ENCODE assay signal across 11 cellular contexts in the genomic region with DNA sequence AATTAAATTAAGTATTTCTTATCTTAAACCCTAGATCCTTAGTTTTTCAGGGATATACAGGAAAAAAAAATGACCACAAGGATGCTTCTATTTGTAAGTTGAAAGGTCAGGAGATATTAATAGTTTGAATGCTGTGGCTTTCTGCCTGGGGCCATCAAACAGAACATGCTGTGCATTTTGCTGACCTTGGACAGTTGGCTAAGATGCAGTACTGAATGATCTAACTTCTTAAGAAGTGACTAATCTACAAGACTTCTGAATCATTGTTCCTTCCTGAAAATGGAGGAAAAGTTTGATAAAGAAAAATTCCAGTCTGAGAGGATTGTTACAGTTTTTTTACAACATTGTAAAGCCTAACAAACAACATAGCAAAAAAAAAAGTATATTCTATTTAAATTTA.
DNase-seq lines count a peak whose midpoint lies in the region; ATAC-seq, FAIRE-seq and TF ChIP-seq lines count a peak whose summit lies in the region.
"Had no signal": no experiment of that assay in that cellular context is flagged by ENCODE, and none has a peak within 500 bp of the region (broad histone marks: within the 10 kb centered on the region; RNA-seq: fewer than 3 reads in every experiment).

No MANE protein-coding gene starts in this region.

- no peak for TF ChIP-seq RAD21 in K562 (CRISPR knock-in tag; conservative IDR thresholded peaks at IDR 0.05 in 1 of 2, IDR thresholded peaks at IDR 0.05 in 1 of 2)

- no peak for TF ChIP-seq POLR2A in K562 (conservative IDR thresholded peaks at IDR 0.05)
- no peak for TF ChIP-seq POLR2A in tibial nerve (IDR thresholded peaks at IDR 0.05)

- POLR2A ChIA-PET in K562 (lab: Yijun Ruan, JAX): interaction anchor here (0.7 kb wide), 1 partner anchor 26 kb away, joined by 3 read pairs; no protein-coding TSS in a partner anchor
- POLR2A ChIA-PET in activated CD4-positive, alpha-beta T cell treated with anti-CD3 and anti-CD28 coated beads, Interleukin-2, amount 10 ng/mL, durations not matched to agents 7 days and 5 days (lab: Charles Lee): no interaction called here

- H2AFZ ChIP-seq in KMS-11 (ENCODE audit: low read depth) (no peak overlapping the region), K562 (ENCODE audit: low read depth, low read length) (no peak overlapping the region)

- CTCF ChIA-PET in K562 (lab: Yijun Ruan, JAX; ENCODE audit: low intra/inter-chr PET ratio): interaction anchor here (0.9 kb wide), 1 partner anchor 191 kb away, joined by 3 read pairs; no protein-coding TSS in a partner anchor
- CTCF ChIA-PET in activated CD4-positive, alpha-beta T cell treated with anti-CD3 and anti-CD28 coated beads, Interleukin-2, amount 10 ng/mL, durations not matched to agents 7 days and 5 days (lab: Charles Lee): no interaction called here

- H3K9ac ChIP-seq in KMS-11: no peak overlapping the region
- no peak overlapping the region for H3K9ac ChIP-seq in K562 (ENCODE audit: insufficient read depth in 1 of 2, low read depth in 2 of 2, low read length in 2 of 2)

- intact Hi-C loops in K562 (cut with micrococcal nuclease): loop anchor here (5.0 to 10.0 kb wide), 3 partner anchors 291 to 523 kb away; partner anchors contain the start of genes C4orf33 and SCLT1

- no peak overlapping the region for H3K4me3 Mint-ChIP-seq in activated CD4-positive, alpha-beta T cell treated with anti-CD3 and anti-CD28 coated beads, Interleukin-2, amount 10 ng/mL, durations not matched to agents 7 days and 5 days
- H3K4me3 Mint-ChIP-seq: activated CD4-positive, alpha-beta memory T cell treated with anti-CD3 and anti-CD28 coated beads for 36 hours had no signal

- no peaks in the 10 kb centered on the region for H3K4me1 Mint-ChIP-seq in activated CD4-positive, alpha-beta T cell treated with anti-CD3 and anti-CD28 coated beads, Interleukin-2, amount 10 ng/mL, durations not matched to agents 7 days and 5 days

- H4K20me1 ChIP-seq in KMS-11 (ENCODE audit: insufficient read depth) (no peaks in the 10 kb centered on the region), K562 (replicated peaks; ENCODE audit: control insufficient read depth, insufficient read depth, low read length) (no peaks in the 10 kb centered on the region)

- no peak for TF ChIP-seq CTCF in KMS-11 (conservative IDR thresholded peaks at IDR 0.05; ENCODE audit: low read depth, low read length)
- TF ChIP-seq CTCF in K562 (IDR thresholded peaks at IDR 0.05 in 2 of 3, conservative IDR thresholded peaks at IDR 0.05 in 1 of 3; ENCODE audit: insufficient read depth in 2 of 3, low read depth in 1 of 3, low read length in 3 of 3): no peak
- no peak for TF ChIP-seq CTCF in tibial nerve (IDR thresholded peaks at IDR 0.05)
- no peak for TF ChIP-seq CTCF in GM10266 (IDR thresholded peaks at IDR 0.05; ENCODE audit: control insufficient read depth, insufficient read depth, low read depth, missing control alignments)

- ATAC-seq in K562 (no peak), GM21619 (IDR thresholded peaks at IDR 0.05; ENCODE audit: unreplicated experiment) (no peak)

- H3K4me1 ChIP-seq in KMS-11 (ENCODE audit: low read depth, poor library complexity, severe bottlenecking) (peaks cover 40% of the 10 kb centered on the region), K562 (replicated peaks in 1 of 2; ENCODE audit: control insufficient read depth in 2 of 2, insufficient read depth in 2 of 2, low read length in 2 of 2) (peaks cover 6 to 8% of the 10 kb centered on the region in 2 experiments; a peak in 3 of 5 replicates), tibial nerve (peaks cover 0 to 61% (median 31%) of the 10 kb centered on the region in 4 donors)

- no peak for DNase-seq in K562 (ENCODE audit: extremely low read depth in 1 of 4, low spot score in 3 of 4)
- peak; percentile 76 for DNase-seq in hepatic stellate cell (ENCODE audit: low spot score)
- DNase-seq in tibial nerve (ENCODE audit: low spot score in 2 of 2): peak in 1 of 2 donors; percentile 64
- DNase-seq in activated CD4-positive, alpha-beta T cell treated with anti-CD3 and anti-CD28 coated beads, Interleukin-2, amount 10 ng/mL, durations not matched to agents 7 days and 5 days: no peak
- DNase-seq in GM10266 (ENCODE audit: extremely low spot score): no peak
- no peak for DNase-seq in T-helper 1 cell
- DNase-seq: activated CD4-positive, alpha-beta memory T cell treated with anti-CD3 and anti-CD28 coated beads for 36 hours; NCI-H2029 treated with DMSO at 0.1 percent for 48 hours; occipital lobe had no signal

- H3K9me3 ChIP-seq in K562 (replicated peaks; ENCODE audit: control insufficient read depth, insufficient read depth, low read depth, low read length): no peaks in the 10 kb centered on the region
- H3K9me3 ChIP-seq in tibial nerve: no peaks in the 10 kb centered on the region

- FAIRE-seq in K562 (lab: Jason Lieb, UNC): peak; percentile 56

- H3K4me2 ChIP-seq in KMS-11 (peak overlapping the region; percentile 44; the same call in 1 of the 2 replicates), K562 (ENCODE audit: insufficient read depth, low read length) (no peak overlapping the region)

- no peaks in the 10 kb centered on the region for H3K9me3 Mint-ChIP-seq in activated CD4-positive, alpha-beta T cell treated with anti-CD3 and anti-CD28 coated beads, Interleukin-2, amount 10 ng/mL, durations not matched to agents 7 days and 5 days
- H3K9me3 Mint-ChIP-seq: activated CD4-positive, alpha-beta memory T cell treated with anti-CD3 and anti-CD28 coated beads for 36 hours had no signal

- H3K36me3 ChIP-seq in KMS-11 (ENCODE audit: insufficient read depth): no peaks in the 10 kb centered on the region
- no peaks in the 10 kb centered on the region for H3K36me3 ChIP-seq in K562 (ENCODE audit: control insufficient read depth, insufficient read depth, low read length)
- no peaks in the 10 kb centered on the region for H3K36me3 ChIP-seq in tibial nerve

- TF ChIP-seq EP300 in K562 (IDR thresholded peaks at IDR 0.05; ENCODE audit: low read length) (no peak), tibial nerve (IDR thresholded peaks at IDR 0.05) (peak; percentile 84 to 91)

- H3K36me3 Mint-ChIP-seq in activated CD4-positive, alpha-beta T cell treated with anti-CD3 and anti-CD28 coated beads, Interleukin-2, amount 10 ng/mL, durations not matched to agents 7 days and 5 days (ENCODE audit: low read depth): no peaks in the 10 kb centered on the region
- H3K36me3 Mint-ChIP-seq: activated CD4-positive, alpha-beta memory T cell treated with anti-CD3 and anti-CD28 coated beads for 36 hours had no signal

- in situ Hi-C loops in K562 (cut with MboI): loop anchor here (5.0 to 10.0 kb wide), 2 partner anchors 296 to 387 kb away; no protein-coding TSS in a partner anchor

- H3K79me2 ChIP-seq in KMS-11 (ENCODE audit: insufficient read depth, low read depth): no peaks in the 10 kb centered on the region
- no peaks in the 10 kb centered on the region for H3K79me2 ChIP-seq in K562 (ENCODE audit: control insufficient read depth, insufficient read depth, low read length)

- no peaks in the 10 kb centered on the region for H3K27me3 ChIP-seq in KMS-11 (ENCODE audit: insufficient read depth, low read depth)
- no peaks in the 10 kb centered on the region for H3K27me3 ChIP-seq in K562 (ENCODE audit: control insufficient read depth in 2 of 2, insufficient read depth in 2 of 2, low read length in 2 of 2)
- no peaks in the 10 kb centered on the region for H3K27me3 ChIP-seq in tibial nerve

- H3K27me3 Mint-ChIP-seq in activated CD4-positive, alpha-beta T cell treated with anti-CD3 and anti-CD28 coated beads, Interleukin-2, amount 10 ng/mL, durations not matched to agents 7 days and 5 days: peaks cover 14% of the 10 kb centered on the region

- H3K27ac ChIP-seq in KMS-11 (no peak overlapping the region), K562 (ENCODE audit: extremely low read depth, low read depth, low read length) (no peak overlapping the region), tibial nerve (peak overlapping the region in 3 of 4 donors; percentile 63 to 88 (median 77))

- no TSS peak for BruUV-seq in K562 (replicated peaks; lab: Mats Ljungman, UMichigan)

- H3K27ac Mint-ChIP-seq in activated CD4-positive, alpha-beta T cell treated with anti-CD3 and anti-CD28 coated beads, Interleukin-2, amount 10 ng/mL, durations not matched to agents 7 days and 5 days: no peak overlapping the region
- H3K27ac Mint-ChIP-seq: activated CD4-positive, alpha-beta memory T cell treated with anti-CD3 and anti-CD28 coated beads for 36 hours had no signal

- H3K9me1 ChIP-seq in K562 (ENCODE audit: control insufficient read depth, insufficient read depth, low read length): no peaks in the 10 kb centered on the region

- H3K4me3 ChIP-seq in KMS-11 (IDR thresholded peaks at IDR 0.05; ENCODE audit: insufficient read depth, low read depth, low read length) (no peak overlapping the region), K562 (no peak overlapping the region), tibial nerve (no peak overlapping the region)

TF ChIP-seq in K562, 482 proteins besides CTCF, POLR2A, EP300 and RAD21:
- TF ChIP-seq NR2C1 (IDR thresholded peaks at IDR 0.05) (no peak), NR2C1 (tag; IDR thresholded peaks at IDR 0.05) (peak; percentile 21; the same call in 1 of the 2 replicates), TFAM (CRISPR knock-in tag; conservative IDR thresholded peaks at IDR 0.05) (no peak), TBL1XR1 (IDR thresholded peaks at IDR 0.05; ENCODE audit: low read length in 2 of 2) (no peak), NR2C2 (CRISPR knock-in tag; IDR thresholded peaks at IDR 0.05) (no peak), NR2C2 (tag; IDR thresholded peaks at IDR 0.05) (peak; percentile 43), MAFK (IDR thresholded peaks at IDR 0.05; ENCODE audit: low read length) (peak; percentile 55), ZZZ3 (IDR thresholded peaks at IDR 0.05) (no peak), FOSL1 (tag; conservative IDR thresholded peaks at IDR 0.05) (peak; percentile 68), C11orf30 (IDR thresholded peaks at IDR 0.05; ENCODE audit: low read depth) (peak; percentile 14; the same call in 1 of the 2 replicates)
- TF ChIP-seq, protein P1, sequence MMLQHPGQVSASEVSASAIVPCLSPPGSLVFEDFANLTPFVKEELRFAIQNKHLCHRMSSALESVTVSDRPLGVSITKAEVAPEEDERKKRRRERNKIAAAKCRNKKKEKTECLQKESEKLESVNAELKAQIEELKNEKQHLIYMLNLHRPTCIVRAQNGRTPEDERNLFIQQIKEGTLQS (IDR thresholded peaks at IDR 0.05): peak; percentile 54
- TF ChIP-seq, protein P1 (CRISPR knock-in tag; conservative IDR thresholded peaks at IDR 0.05): no peak
TF ChIP-seq in K562: peak in this region for 6.

Comparison
In these comparisons a context has a peak if more than half of its experiments do, and no peak if none do; other contexts are left out.
1. H3K27ac ChIP-seq: peak in tibial nerve (3 of 4); none in KMS-11 (single experiment) and K562 (single experiment).